ENCODE assay signal across 10 cellular contexts in the genomic region with DNA sequence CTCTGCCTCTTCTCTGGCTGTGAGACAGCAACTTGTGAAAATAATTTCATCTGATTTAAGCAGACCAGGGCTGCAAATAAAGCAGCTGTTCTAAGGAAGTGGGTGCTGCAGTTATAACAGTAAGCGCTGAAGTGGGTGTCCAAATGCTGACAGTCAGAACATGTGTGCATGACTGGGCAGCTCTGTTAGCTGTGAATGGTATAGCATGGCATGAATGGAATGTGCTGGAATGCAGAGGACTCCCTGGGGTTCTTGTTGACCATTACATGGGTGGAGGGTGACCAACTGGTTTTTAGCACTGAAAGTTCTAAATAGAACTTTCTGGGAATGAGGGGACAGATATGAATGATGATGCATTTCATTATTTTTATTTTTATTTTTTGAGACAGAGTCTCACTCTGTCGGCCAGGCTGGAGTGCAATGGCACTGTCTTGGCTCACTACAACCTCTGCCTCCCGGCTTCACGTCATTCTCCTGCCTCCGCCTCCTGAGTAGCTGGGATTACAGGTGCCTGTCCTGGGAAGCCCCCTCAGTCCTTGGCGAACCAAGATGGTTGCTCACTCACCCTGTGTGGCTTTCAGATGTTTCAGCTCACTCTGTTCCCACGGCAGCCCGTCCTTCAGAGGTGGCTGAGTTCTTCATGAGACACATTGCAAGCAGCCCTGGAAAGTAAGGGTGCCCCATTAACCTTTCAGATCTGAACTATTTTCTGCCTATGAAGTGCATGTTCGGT.
A peak's percentile ranks its signal among the peaks of the same experiment; 100 is the strongest.
DNase-seq lines count a peak whose midpoint lies in the region; ATAC-seq and TF ChIP-seq lines count a peak whose summit lies in the region.
"Had no signal": no experiment of that assay in that cellular context is flagged by ENCODE, and none has a peak within 500 bp of the region (broad histone marks: within the 10 kb centered on the region; RNA-seq: fewer than 3 reads in every experiment).

No MANE protein-coding gene starts in this region.

- H3K27ac ChIP-seq in SJCRH30 = peak overlapping the region; percentile 65

- in situ Hi-C loops in Caki2 (cut with HindIII; ENCODE audit: low pct_unique_long_range_greater_than_20kb, low sequenced_read_pairs) = no loop called here
- in situ Hi-C loops in KBM-7 (cut with MboI; ENCODE audit: low pct_unique_long_range_greater_than_20kb, low sequenced_read_pairs) = no loop called here

- no peaks in the 10 kb centered on the region for H3K27me3 ChIP-seq in SJCRH30

- H3K27ac Mint-ChIP-seq in endothelial cell (ENCODE audit: unreplicated experiment) = no peak overlapping the region
- H3K27ac Mint-ChIP-seq in nephron progenitor cell = no peak overlapping the region
- H3K27ac Mint-ChIP-seq: brain had no signal

- H3K36me3 ChIP-seq in SJCRH30 = no peaks in the 10 kb centered on the region

- H3K9me3 ChIP-seq in SJCRH30 (replicated peaks) = peaks cover 8% of the 10 kb centered on the region

- DNase-seq in Caki2 (ENCODE audit: low read depth) (peak; percentile 85), SJCRH30 (peak; percentile 66 to 72), foreskin fibroblast (peak; percentile 95), omental fat pad (ENCODE audit: low spot score) (no peak), T-helper 2 cell (no peak), KBM-7 (no peak), endothelial cell (ENCODE audit: low spot score) (no peak), nephron progenitor cell (no peak)
- DNase-seq: NCI-H1048 had no signal

- H3K27me3 Mint-ChIP-seq in endothelial cell (ENCODE audit: unreplicated experiment) = peaks cover 2% of the 10 kb centered on the region
- H3K27me3 Mint-ChIP-seq in nephron progenitor cell (ENCODE audit: low read depth, poor library complexity) = peaks cover 3% of the 10 kb centered on the region
- H3K27me3 Mint-ChIP-seq: brain had no signal

- ATAC-seq in omental fat pad (ENCODE audit: low FRiP score) = peak; percentile 96

- H3K4me3 Mint-ChIP-seq in endothelial cell (ENCODE audit: unreplicated experiment) (no peak overlapping the region), nephron progenitor cell (no peak overlapping the region)
- H3K4me3 Mint-ChIP-seq: brain had no signal

- H3K36me3 Mint-ChIP-seq in endothelial cell (ENCODE audit: low read depth, unreplicated experiment) (no peaks in the 10 kb centered on the region), nephron progenitor cell (ENCODE audit: low read depth) (peaks cover 7% of the 10 kb centered on the region)
- H3K36me3 Mint-ChIP-seq: brain had no signal

- H3K9me3 Mint-ChIP-seq in endothelial cell (ENCODE audit: unreplicated experiment) (no peaks in the 10 kb centered on the region), nephron progenitor cell (peaks cover 19% of the 10 kb centered on the region)

- peaks cover 19% of the 10 kb centered on the region for H3K4me1 ChIP-seq in SJCRH30

- TF ChIP-seq CTCF in foreskin fibroblast (IDR thresholded peaks at IDR 0.05; ENCODE audit: low read depth, low read length) (no peak), omental fat pad (IDR thresholded peaks at IDR 0.05) (no peak), endothelial cell (IDR thresholded peaks at IDR 0.05; ENCODE audit: unreplicated experiment) (no peak), nephron progenitor cell (IDR thresholded peaks at IDR 0.05) (no peak)

- H3K4me3 ChIP-seq in SJCRH30 (no peak overlapping the region), foreskin fibroblast (ENCODE audit: low read depth in 1 of 2, low read length in 2 of 2) (no peak overlapping the region)

- no peaks in the 10 kb centered on the region for H3K4me1 Mint-ChIP-seq in endothelial cell (ENCODE audit: unreplicated experiment)
- peaks cover 12% of the 10 kb centered on the region for H3K4me1 Mint-ChIP-seq in nephron progenitor cell

Comparison
In these comparisons a context has a peak if more than half of its experiments do, and no peak if none do; other contexts are left out.
1. DNase-seq: peak in Caki2 (single experiment), SJCRH30 (2 of 2) and foreskin fibroblast (2 of 2); none in omental fat pad (single experiment), T-helper 2 cell (0 of 5), KBM-7 (single experiment), endothelial cell (single experiment) and nephron progenitor cell (single experiment).